ENCODE assay signal across 18 cellular contexts in genomic region chr22:47249370-47249928, GRCh38.
"Had no signal": no experiment of that assay in that cellular context is flagged by ENCODE, and none has a peak within 500 bp of the region (broad histone marks: within the 10 kb centered on the region; RNA-seq: fewer than 3 reads in every experiment).

No MANE protein-coding gene starts in this region.

- DNase-seq: KBM-7, NCI-H1092 treated with DMSO at 0.1 percent for 48 hours, NCI-H1436, NCI-H187, NCI-H2029, NCI-H2081 treated with DMSO at 0.1 percent for 48 hours, NCI-H2171, NCI-H226, NCI-H446, NCI-H510A, NCI-H524 treated with DMSO at 0.1 percent for 48 hours, NCI-H69, NCI-H774, Right ventricle myocardium superior, RPMI8226, SIG-M5 had no signal

- H3K36me3 ChIP-seq: SJSA1 had no signal

- H3K9me3 ChIP-seq: SJSA1 had no signal

- H3K4me1 ChIP-seq: SJSA1 had no signal

- H3K27ac ChIP-seq: SJSA1, SK-N-MC had no signal

- H3K4me3 ChIP-seq: SJSA1, SK-N-MC had no signal
